2 cellular contexts compared by ENCODE assay signal in genomic region chr12:93404961-93405849, GRCh38.
TF ChIP-seq lines count a peak whose summit lies in the region.

No MANE protein-coding gene starts in this region.

TF ChIP-seq in A549, 52 proteins besides CTCF, POLR2A, EP300 and RAD21:
- TF ChIP-seq POLR2AphosphoS2 (conservative IDR thresholded peaks at IDR 0.05; ENCODE audit: low read length) (no peak), CBX8 (IDR thresholded peaks at IDR 0.05) (no peak), KDM1A (IDR thresholded peaks at IDR 0.05; ENCODE audit: low read depth) (no peak), FOXS1 (CRISPR knock-in tag; IDR thresholded peaks at IDR 0.05) (no peak), TFCP2L1 (CRISPR knock-in tag; IDR thresholded peaks at IDR 0.05) (no peak), JUN (IDR thresholded peaks at IDR 0.05) (no peak), JUNB (IDR thresholded peaks at IDR 0.05) (no peak), MAX (IDR thresholded peaks at IDR 0.05) (no peak), HES2 (IDR thresholded peaks at IDR 0.05) (no peak), SMC3 (IDR thresholded peaks at IDR 0.05) (no peak), KDM5A (IDR thresholded peaks at IDR 0.05) (no peak), FOSL2 (IDR thresholded peaks at IDR 0.05) (no peak), FOSL2 (CRISPR knock-in tag; IDR thresholded peaks at IDR 0.05) (no peak)
- TF ChIP-seq, protein P1, sequence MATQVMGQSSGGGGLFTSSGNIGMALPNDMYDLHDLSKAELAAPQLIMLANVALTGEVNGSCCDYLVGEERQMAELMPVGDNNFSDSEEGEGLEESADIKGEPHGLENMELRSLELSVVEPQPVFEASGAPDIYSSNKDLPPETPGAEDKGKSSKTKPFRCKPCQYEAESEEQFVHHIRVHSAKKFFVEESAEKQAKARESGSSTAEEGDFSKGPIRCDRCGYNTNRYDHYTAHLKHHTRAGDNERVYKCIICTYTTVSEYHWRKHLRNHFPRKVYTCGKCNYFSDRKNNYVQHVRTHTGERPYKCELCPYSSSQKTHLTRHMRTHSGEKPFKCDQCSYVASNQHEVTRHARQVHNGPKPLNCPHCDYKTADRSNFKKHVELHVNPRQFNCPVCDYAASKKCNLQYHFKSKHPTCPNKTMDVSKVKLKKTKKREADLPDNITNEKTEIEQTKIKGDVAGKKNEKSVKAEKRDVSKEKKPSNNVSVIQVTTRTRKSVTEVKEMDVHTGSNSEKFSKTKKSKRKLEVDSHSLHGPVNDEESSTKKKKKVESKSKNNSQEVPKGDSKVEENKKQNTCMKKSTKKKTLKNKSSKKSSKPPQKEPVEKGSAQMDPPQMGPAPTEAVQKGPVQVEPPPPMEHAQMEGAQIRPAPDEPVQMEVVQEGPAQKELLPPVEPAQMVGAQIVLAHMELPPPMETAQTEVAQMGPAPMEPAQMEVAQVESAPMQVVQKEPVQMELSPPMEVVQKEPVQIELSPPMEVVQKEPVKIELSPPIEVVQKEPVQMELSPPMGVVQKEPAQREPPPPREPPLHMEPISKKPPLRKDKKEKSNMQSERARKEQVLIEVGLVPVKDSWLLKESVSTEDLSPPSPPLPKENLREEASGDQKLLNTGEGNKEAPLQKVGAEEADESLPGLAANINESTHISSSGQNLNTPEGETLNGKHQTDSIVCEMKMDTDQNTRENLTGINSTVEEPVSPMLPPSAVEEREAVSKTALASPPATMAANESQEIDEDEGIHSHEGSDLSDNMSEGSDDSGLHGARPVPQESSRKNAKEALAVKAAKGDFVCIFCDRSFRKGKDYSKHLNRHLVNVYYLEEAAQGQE (IDR thresholded peaks at IDR 0.05): no peak

TF ChIP-seq in HepG2, 621 proteins besides CTCF, POLR2A, EP300 and RAD21:
- TF ChIP-seq, protein P2, sequence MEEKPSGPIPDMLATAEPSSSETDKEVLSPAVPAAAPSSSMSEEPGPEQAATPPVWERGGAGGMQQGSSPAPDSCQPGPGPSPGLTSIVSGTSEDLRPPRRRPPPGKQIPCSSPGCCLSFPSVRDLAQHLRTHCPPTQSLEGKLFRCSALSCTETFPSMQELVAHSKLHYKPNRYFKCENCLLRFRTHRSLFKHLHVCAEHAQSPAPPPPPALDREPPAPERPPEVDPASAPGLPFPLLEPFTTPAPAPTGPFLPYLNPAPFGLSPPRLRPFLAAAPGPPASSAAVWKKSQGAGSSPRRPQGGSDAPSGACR (CRISPR knock-in tag; IDR thresholded peaks at IDR 0.05): no peak
- TF ChIP-seq AGO2 (optimal IDR thresholded peaks at IDR 0.05; ENCODE audit: low read depth, low read length): peak; percentile 73
- peak; percentile 79 for TF ChIP-seq RBM22 (optimal IDR thresholded peaks at IDR 0.05; ENCODE audit: low read length)
- TF ChIP-seq MBD4 (IDR thresholded peaks at IDR 0.05; ENCODE audit: borderline replicate concordance, low read length): 0 out of 2 replicates have a peak, but pooled peaks have one; percentile 18
- peak; percentile 36; the same call in 1 of the 2 replicates for TF ChIP-seq PAF1 (CRISPR knock-in tag; IDR thresholded peaks at IDR 0.05)
- no peak for TF ChIP-seq JARID2 (CRISPR knock-in tag; IDR thresholded peaks at IDR 0.05; ENCODE audit: insufficient replicate concordance)
